ENCODE assay signal across 9 cellular contexts in the genomic region with DNA sequence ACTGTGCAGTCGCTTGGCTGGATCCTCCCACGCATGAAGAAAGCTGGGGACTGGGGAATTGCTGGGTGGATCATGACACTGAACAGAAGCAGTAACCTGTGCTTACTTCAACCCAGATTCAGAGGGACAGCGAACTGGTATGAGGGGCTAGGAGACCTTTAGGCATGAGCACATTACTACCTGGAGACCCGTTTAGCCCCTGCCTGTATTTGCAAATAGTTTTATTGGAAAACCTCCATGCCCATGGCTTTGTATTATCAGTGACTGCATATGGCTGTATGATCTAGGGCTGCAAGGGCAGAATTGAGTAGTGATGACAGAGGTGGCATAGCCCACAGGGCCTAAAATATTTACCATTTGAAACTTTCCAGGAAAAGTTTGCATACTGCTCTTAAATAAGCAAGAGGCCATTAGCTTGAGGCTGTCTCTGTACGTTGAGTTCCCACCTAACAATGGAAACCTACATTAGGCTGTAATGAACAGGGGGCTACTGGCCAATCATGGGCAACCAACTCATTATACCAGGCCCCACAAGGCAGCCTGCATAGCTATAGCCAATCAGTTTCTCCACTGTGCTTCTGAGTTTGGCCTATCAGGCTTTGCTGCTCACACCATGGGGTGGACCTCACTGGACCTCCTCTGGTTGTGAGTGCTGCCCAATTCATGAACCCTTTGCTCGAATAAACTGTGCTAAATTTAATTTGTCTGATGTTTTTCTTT. TPM values are rescaled to one million over a fixed set of nuclear protein-coding genes. Genes with fewer than 3 reads are reported as not detected.
DNase-seq lines count a peak whose midpoint lies in the region; ATAC-seq and TF ChIP-seq lines count a peak whose summit lies in the region.
"Had no signal": no experiment of that assay in that cellular context is flagged by ENCODE, and none has a peak within 500 bp of the region (broad histone marks: within the 10 kb centered on the region; RNA-seq: fewer than 3 reads in every experiment).

No MANE protein-coding gene starts in this region.

- peak; percentile 12 for DNase-seq in LoVo (ENCODE audit: low spot score)
- DNase-seq in endodermal cell = no peak
- DNase-seq in psoas muscle = no peak
- no peak for DNase-seq in HCEC 1CT
- DNase-seq in NCI-H2029 (lab: John Stamatoyannopoulos, UW) = no peak
- no peak for DNase-seq in GOT3 (lab: John Stamatoyannopoulos, UW)
- no peak for DNase-seq in activated CD4-positive, alpha-beta T cell treated with anti-CD3 and anti-CD28 coated beads for 1 hour

- ATAC-seq in GM19351 (IDR thresholded peaks at IDR 0.05; ENCODE audit: unreplicated experiment) = peak; percentile 17
- peak in 1 of 4 donors; percentile 20 for ATAC-seq in psoas muscle

- no peak overlapping the region for H3K27ac Mint-ChIP-seq in endodermal cell

- no peak overlapping the region for H3K9ac ChIP-seq in endodermal cell (ENCODE audit: extremely low read depth, low read length, poor library complexity, severe bottlenecking)

- WGBS in endodermal cell (ENCODE audit: insufficient coverage in 1 of 2, insufficient read length in 1 of 2), 2 experiments = 51 to 72% methylated on average over 3 to 6 of the region's 6 CpGs
- WGBS in psoas muscle, 3 donors = 62 to 68% (median 67%) methylated on average over 6 of the region's 6 CpGs

- peaks cover 10% of the 10 kb centered on the region for H3K9me3 Mint-ChIP-seq in endodermal cell

- H3K36me3 ChIP-seq in endodermal cell (ENCODE audit: control insufficient read depth, insufficient read depth, low read length) = no peaks in the 10 kb centered on the region
- no peaks in the 10 kb centered on the region for H3K36me3 ChIP-seq in psoas muscle (ENCODE audit: insufficient read depth in 1 of 2, low read depth in 1 of 2)

- no peak overlapping the region for H3K27ac ChIP-seq in endodermal cell (ENCODE audit: low read depth, low read length)
- peak overlapping the region; percentile 5 for H3K27ac ChIP-seq in psoas muscle

- H3K4me3 Mint-ChIP-seq in endodermal cell = peak overlapping the region; percentile 65

- H3K36me3 Mint-ChIP-seq in endodermal cell (ENCODE audit: low read depth) = peaks cover 2% of the 10 kb centered on the region

- peaks cover 28% of the 10 kb centered on the region for H3K27me3 ChIP-seq in endodermal cell (ENCODE audit: control insufficient read depth, insufficient read depth, low read length, poor library complexity, severe bottlenecking)
- H3K27me3 ChIP-seq in psoas muscle (ENCODE audit: insufficient read depth in 3 of 3, low read length in 2 of 3) = peaks cover 0 to 29% (median 5%) of the 10 kb centered on the region in 3 donors

- peaks cover 22% of the 10 kb centered on the region for H3K4me1 Mint-ChIP-seq in endodermal cell

- H3K9me3 ChIP-seq in endodermal cell (ENCODE audit: control insufficient read depth, low read length) (peaks cover 9% of the 10 kb centered on the region), psoas muscle (no peaks in the 10 kb centered on the region)

- peak overlapping the region; percentile 81 for H3K4me3 ChIP-seq in endodermal cell (ENCODE audit: low read length)
- peak overlapping the region; percentile 61 for H3K4me3 ChIP-seq in psoas muscle

- peaks cover 4% of the 10 kb centered on the region for H3K4me1 ChIP-seq in endodermal cell (ENCODE audit: control insufficient read depth, insufficient read depth, low read length)
- H3K4me1 ChIP-seq in psoas muscle = no peaks in the 10 kb centered on the region

- intact Hi-C loops in psoas muscle (cut with DNase I) = no loop called here

- no peak for TF ChIP-seq CTCF in endodermal cell (conservative IDR thresholded peaks at IDR 0.05)
- no peak for TF ChIP-seq CTCF in psoas muscle (IDR thresholded peaks at IDR 0.05)

- H3K27me3 Mint-ChIP-seq in endodermal cell (ENCODE audit: insufficient read depth) = peaks cover 40% of the 10 kb centered on the region

RNA-seq across cellular contexts. Expression of gene ST8SIA6, which starts 0.6 kb away (rescaled TPM):
- total RNA-seq in endodermal cell (1 to 10 TPM in 1 of 2 donors, under 1 TPM in 1; 0.33 to 1.1 TPM), psoas muscle (1 to 10 TPM; 1.1 to 2.1 (median 1.2) TPM)
- polyA plus RNA-seq in endodermal cell (2013, experiment 1 of 2) = 0.53 TPM
- polyA plus RNA-seq in endodermal cell (2013, experiment 2 of 2) = 0.79 TPM
- under 1 TPM; 0.12 to 0.23 (median 0.13) TPM for polyA plus RNA-seq in psoas muscle
- total RNA-seq: M059J had no signal
